Comparison of ENCODE assay signal across 1 cellular context in the genomic region with DNA sequence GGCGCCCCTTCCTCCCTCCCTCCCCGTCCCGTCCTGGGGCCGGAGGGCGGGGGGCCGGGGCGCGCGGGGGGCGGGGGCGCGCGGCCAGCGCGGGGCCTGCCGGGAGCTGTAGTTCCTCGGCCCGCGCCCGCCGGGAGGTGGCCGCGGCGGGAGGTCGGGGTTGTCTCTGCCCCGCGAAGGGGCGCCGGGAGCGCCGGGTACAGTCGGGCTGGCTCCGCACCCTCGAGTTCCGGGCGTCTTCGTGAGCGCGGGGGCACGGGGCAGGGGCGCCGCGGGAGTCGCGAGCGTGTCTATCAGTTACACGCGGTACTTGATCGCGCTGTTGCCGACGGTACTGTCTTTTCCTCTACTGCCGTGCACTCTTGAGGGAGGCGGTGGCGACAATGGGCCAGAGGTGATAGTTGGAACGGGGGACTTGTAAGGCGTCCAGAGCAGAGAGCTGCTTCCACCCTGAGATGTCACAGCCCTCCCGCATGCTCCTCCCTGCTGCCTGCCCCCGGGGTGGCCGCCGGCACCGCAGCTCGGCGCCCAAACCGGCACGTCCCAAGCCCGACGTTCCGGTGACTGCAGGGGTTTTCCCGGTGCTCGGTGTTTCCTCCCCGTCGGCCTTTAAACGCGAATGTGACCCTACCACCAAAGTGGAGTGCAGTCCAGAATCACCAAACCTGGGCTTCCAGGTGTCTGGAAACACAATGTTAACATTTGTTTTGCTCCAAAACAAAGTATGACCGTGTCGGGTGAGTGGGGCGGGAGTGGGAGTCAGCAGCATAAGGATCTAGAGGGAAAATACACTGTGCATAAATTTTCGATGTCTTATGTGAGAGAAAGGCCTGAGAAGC.
TF ChIP-seq lines count a peak whose summit lies in the region.

A gene (minus strand): TSS at position 48 of the 839 bp plus-strand sequence. CDS start 8,309 bp downstream, outside the sequence.

TF ChIP-seq in HepG2, 621 proteins besides CTCF, POLR2A, EP300 and RAD21 (continued from another document and continues in another):
- 0 out of 2 replicates have a peak, but pooled peaks have one; percentile 64 for TF ChIP-seq ZNF572 (CRISPR knock-in tag; IDR thresholded peaks at IDR 0.05)
- no peak for TF ChIP-seq RORA (CRISPR knock-in tag; IDR thresholded peaks at IDR 0.05)
- 0 out of 2 replicates have a peak, but pooled peaks have one; percentile 68 for TF ChIP-seq ZNF33B (CRISPR knock-in tag; IDR thresholded peaks at IDR 0.05)
- TF ChIP-seq ZNF205 (CRISPR knock-in tag; IDR thresholded peaks at IDR 0.05) = no peak
- no peak for TF ChIP-seq SNRNP70 (IDR thresholded peaks at IDR 0.05; ENCODE audit: low read depth, low read length)
- TF ChIP-seq, protein P1, sequence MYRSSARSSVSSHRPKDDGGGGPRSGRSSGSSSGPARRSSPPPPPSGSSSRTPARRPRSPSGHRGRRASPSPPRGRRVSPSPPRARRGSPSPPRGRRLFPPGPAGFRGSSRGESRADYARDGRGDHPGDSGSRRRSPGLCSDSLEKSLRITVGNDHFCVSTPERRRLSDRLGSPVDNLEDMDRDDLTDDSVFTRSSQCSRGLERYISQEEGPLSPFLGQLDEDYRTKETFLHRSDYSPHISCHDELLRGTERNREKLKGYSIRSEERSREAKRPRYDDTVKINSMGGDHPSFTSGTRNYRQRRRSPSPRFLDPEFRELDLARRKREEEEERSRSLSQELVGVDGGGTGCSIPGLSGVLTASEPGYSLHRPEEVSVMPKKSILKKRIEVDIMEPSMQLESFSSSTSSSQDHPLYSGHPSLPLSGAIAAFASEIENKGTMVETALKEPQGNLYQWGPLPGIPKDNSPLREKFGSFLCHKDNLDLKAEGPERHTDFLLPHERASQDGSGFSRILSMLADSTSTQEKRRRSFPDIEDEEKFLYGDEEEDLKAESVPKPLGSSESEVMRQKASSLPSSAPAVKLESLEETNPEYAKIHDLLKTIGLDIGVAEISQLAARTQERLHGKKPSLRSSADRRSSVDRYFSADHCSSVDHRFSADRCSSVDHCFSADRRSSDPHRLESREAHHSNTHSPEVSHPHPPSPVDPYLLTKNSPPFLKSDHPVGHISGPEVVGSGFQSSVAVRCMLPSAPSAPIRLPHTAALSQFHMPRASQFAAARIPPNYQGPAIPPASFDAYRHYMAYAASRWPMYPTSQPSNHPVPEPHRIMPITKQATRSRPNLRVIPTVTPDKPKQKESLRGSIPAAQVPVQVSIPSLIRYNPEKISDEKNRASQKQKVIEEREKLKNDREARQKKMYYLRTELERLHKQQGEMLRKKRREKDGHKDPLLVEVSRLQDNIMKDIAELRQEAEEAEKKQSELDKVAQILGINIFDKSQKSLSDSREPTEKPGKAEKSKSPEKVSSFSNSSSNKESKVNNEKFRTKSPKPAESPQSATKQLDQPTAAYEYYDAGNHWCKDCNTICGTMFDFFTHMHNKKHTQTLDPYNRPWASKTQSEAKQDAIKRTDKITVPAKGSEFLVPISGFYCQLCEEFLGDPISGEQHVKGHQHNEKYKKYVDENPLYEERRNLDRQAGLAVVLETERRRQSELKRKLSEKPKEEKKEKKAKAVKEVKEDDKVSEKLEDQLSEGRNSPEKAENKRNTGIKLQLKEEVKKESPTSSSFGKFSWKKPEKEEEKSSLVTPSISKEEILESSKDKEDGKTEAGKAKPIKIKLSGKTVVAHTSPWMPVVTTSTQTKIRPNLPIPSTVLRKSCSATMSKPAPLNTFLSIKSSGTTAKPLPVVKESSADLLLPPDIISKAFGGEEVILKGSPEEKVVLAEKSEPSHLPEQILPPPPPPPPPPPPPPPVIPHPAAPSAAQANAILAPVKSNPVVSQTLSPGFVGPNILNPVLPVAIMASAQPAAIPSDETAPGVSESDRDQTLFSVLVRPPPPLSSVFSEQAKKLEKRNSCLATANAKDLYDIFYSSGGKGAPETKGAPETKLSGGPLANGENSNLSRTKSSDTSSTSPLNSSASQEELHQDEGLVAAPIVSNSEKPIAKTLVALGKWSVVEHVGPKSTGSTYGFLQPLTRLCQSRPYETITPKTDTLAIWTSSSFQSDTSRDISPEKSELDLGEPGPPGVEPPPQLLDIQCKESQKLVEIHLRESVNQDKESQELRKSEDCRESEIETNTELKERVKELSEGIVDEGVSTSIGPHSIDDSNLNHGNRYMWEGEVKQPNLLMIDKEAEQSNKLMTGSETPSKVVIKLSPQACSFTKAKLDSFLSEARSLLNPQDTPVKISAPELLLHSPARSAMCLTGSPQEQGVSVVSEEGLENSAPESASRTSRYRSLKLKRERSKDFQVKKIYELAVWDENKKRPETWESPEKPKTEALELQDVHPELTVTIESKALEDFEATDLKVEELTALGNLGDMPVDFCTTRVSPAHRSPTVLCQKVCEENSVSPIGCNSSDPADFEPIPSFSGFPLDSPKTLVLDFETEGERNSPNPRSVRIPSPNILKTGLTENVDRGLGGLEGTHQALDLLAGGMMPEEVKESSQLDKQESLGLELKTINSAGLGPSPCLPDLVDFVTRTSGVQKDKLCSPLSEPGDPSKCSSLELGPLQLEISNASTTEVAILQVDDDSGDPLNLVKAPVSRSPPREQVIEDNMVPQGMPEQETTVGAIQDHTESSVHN (CRISPR knock-in tag; IDR thresholded peaks at IDR 0.05) = no peak
- no peak for TF ChIP-seq RBM22 (optimal IDR thresholded peaks at IDR 0.05; ENCODE audit: low read length)
- no peak for TF ChIP-seq ZKSCAN5 (CRISPR knock-in tag; IDR thresholded peaks at IDR 0.05)
- no peak for TF ChIP-seq MAFF (IDR thresholded peaks at IDR 0.05; ENCODE audit: low read depth, low read length)
- TF ChIP-seq, protein P2, sequence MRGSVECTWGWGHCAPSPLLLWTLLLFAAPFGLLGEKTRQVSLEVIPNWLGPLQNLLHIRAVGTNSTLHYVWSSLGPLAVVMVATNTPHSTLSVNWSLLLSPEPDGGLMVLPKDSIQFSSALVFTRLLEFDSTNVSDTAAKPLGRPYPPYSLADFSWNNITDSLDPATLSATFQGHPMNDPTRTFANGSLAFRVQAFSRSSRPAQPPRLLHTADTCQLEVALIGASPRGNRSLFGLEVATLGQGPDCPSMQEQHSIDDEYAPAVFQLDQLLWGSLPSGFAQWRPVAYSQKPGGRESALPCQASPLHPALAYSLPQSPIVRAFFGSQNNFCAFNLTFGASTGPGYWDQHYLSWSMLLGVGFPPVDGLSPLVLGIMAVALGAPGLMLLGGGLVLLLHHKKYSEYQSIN (CRISPR knock-in tag; IDR thresholded peaks at IDR 0.05; ENCODE audit: borderline replicate concordance) = peak; percentile 2; the same call in 1 of the 2 replicates
- no peak for TF ChIP-seq POLR2AphosphoS2 (IDR thresholded peaks at IDR 0.05; ENCODE audit: low read depth, low read length)
- no peak for TF ChIP-seq YEATS2 (CRISPR knock-in tag; IDR thresholded peaks at IDR 0.05; ENCODE audit: borderline replicate concordance)
- TF ChIP-seq THAP11 (CRISPR knock-in tag; IDR thresholded peaks at IDR 0.05) = peak; percentile 96
- TF ChIP-seq, protein P3, sequence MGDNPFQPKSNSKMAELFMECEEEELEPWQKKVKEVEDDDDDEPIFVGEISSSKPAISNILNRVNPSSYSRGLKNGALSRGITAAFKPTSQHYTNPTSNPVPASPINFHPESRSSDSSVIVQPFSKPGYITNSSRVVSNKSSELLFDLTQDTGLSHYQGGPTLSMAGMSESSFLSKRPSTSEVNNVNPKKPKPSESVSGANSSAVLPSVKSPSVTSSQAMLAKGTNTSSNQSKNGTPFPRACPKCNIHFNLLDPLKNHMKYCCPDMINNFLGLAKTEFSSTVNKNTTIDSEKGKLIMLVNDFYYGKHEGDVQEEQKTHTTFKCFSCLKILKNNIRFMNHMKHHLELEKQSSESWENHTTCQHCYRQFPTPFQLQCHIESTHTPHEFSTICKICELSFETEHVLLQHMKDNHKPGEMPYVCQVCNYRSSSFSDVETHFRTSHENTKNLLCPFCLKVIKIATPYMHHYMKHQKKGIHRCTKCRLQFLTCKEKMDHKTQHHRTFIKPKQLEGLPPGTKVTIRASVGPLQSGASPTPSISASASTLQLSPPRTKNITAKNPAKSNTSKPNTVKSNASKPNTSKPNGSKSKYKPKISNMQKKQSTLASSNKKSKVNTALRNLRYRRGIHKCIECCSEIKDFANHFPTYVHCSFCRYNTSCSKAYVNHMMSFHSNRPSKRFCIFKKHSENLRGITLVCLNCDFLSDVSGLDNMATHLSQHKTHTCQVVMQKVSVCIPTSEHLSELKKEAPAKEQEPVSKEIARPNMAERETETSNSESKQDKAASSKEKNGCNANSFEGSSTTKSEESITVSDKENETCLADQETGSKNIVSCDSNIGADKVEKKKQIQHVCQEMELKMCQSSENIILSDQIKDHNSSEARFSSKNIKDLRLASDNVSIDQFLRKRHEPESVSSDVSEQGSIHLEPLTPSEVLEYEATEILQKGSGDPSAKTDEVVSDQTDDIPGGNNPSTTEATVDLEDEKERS (CRISPR knock-in tag; IDR thresholded peaks at IDR 0.05) = 0 out of 2 replicates have a peak, but pooled peaks have one; percentile 20
- TF ChIP-seq GTF3A (CRISPR knock-in tag; conservative IDR thresholded peaks at IDR 0.05) = no peak
- TF ChIP-seq ZFYVE20 (CRISPR knock-in tag; IDR thresholded peaks at IDR 0.05; ENCODE audit: borderline replicate concordance, low read depth) = peak; percentile 66; the same call in 1 of the 2 replicates
- TF ChIP-seq SNAI1 (CRISPR knock-in tag; IDR thresholded peaks at IDR 0.05; ENCODE audit: borderline replicate concordance) = no peak
- peak; percentile 12; the same call in 1 of the 2 replicates for TF ChIP-seq KDM2A (CRISPR knock-in tag; IDR thresholded peaks at IDR 0.05; ENCODE audit: borderline replicate concordance, low read depth)
- TF ChIP-seq, protein P4, sequence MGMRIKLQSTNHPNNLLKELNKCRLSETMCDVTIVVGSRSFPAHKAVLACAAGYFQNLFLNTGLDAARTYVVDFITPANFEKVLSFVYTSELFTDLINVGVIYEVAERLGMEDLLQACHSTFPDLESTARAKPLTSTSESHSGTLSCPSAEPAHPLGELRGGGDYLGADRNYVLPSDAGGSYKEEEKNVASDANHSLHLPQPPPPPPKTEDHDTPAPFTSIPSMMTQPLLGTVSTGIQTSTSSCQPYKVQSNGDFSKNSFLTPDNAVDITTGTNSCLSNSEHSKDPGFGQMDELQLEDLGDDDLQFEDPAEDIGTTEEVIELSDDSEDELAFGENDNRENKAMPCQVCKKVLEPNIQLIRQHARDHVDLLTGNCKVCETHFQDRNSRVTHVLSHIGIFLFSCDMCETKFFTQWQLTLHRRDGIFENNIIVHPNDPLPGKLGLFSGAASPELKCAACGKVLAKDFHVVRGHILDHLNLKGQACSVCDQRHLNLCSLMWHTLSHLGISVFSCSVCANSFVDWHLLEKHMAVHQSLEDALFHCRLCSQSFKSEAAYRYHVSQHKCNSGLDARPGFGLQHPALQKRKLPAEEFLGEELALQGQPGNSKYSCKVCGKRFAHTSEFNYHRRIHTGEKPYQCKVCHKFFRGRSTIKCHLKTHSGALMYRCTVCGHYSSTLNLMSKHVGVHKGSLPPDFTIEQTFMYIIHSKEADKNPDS (CRISPR knock-in tag; IDR thresholded peaks at IDR 0.05) = no peak; the same call in 1 of the 2 replicates
- TF ChIP-seq, protein P5, sequence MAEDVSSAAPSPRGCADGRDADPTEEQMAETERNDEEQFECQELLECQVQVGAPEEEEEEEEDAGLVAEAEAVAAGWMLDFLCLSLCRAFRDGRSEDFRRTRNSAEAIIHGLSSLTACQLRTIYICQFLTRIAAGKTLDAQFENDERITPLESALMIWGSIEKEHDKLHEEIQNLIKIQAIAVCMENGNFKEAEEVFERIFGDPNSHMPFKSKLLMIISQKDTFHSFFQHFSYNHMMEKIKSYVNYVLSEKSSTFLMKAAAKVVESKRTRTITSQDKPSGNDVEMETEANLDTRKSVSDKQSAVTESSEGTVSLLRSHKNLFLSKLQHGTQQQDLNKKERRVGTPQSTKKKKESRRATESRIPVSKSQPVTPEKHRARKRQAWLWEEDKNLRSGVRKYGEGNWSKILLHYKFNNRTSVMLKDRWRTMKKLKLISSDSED (CRISPR knock-in tag; IDR thresholded peaks at IDR 0.05) = no peak
- no peak for TF ChIP-seq TCF7L2 (IDR thresholded peaks at IDR 0.05; ENCODE audit: low read depth, low read length)
- no peak for TF ChIP-seq ZNF75D (CRISPR knock-in tag; IDR thresholded peaks at IDR 0.05; ENCODE audit: borderline replicate concordance)
- TF ChIP-seq ATM (IDR thresholded peaks at IDR 0.05; ENCODE audit: borderline replicate concordance) = no peak
- peak; percentile 42; the same call in 1 of the 2 replicates for TF ChIP-seq ZFX (CRISPR knock-in tag; IDR thresholded peaks at IDR 0.05; ENCODE audit: low read depth)
- peak; percentile 100 for TF ChIP-seq EZH2 (conservative IDR thresholded peaks at IDR 0.05; ENCODE audit: low read depth, low read length)
- 0 out of 2 replicates have a peak, but pooled peaks have one; percentile 72 for TF ChIP-seq ZNF510 (CRISPR knock-in tag; IDR thresholded peaks at IDR 0.05; ENCODE audit: low read depth)
- TF ChIP-seq PHF5A (CRISPR knock-in tag; IDR thresholded peaks at IDR 0.05; ENCODE audit: low read depth, unreplicated experiment) = no peak
- TF ChIP-seq HES4 (CRISPR knock-in tag; IDR thresholded peaks at IDR 0.05; ENCODE audit: borderline replicate concordance) = peak; percentile 92; the same call in 1 of the 2 replicates
- 0 out of 2 replicates have a peak, but pooled peaks have one; percentile 44 for TF ChIP-seq ZNF333 (CRISPR knock-in tag; IDR thresholded peaks at IDR 0.05; ENCODE audit: borderline replicate concordance)
- TF ChIP-seq PHF20 (CRISPR knock-in tag; IDR thresholded peaks at IDR 0.05) = no peak
- no peak for TF ChIP-seq ZNF747 (CRISPR knock-in tag; IDR thresholded peaks at IDR 0.05; ENCODE audit: borderline replicate concordance)
- TF ChIP-seq, protein P6, sequence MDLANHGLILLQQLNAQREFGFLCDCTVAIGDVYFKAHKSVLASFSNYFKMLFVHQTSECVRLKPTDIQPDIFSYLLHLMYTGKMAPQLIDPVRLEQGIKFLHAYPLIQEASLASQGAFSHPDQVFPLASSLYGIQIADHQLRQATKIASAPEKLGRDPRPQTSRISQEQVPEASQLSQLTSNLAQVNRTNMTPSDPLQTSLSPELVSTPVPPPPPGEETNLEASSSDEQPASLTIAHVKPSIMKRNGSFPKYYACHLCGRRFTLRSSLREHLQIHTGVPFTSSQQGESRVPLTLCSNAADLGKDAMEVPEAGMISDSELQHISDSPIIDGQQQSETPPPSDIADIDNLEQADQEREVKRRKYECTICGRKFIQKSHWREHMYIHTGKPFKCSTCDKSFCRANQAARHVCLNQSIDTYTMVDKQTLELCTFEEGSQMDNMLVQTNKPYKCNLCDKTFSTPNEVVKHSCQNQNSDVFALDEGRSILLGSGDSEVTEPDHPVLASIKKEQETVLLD (CRISPR knock-in tag; IDR thresholded peaks at IDR 0.05; ENCODE audit: low read depth) = no peak
- TF ChIP-seq NBN (conservative IDR thresholded peaks at IDR 0.05) = no peak
- TF ChIP-seq ZNF234 (CRISPR knock-in tag; conservative IDR thresholded peaks at IDR 0.05) = no peak
